In genomic region chr1:45101947-45102346, GRCh38 we compare ENCODE assay signal across 29 cellular contexts.
"Had no signal": no experiment of that assay in that cellular context is flagged by ENCODE, and none has a peak within 500 bp of the region (broad histone marks: within the 10 kb centered on the region; RNA-seq: fewer than 3 reads in every experiment).

No MANE protein-coding gene starts in this region.

- H3K36me3 ChIP-seq: colonic mucosa, esophagus muscularis mucosa, esophagus squamous epithelium, gastrocnemius medialis, gastroesophageal sphincter, heart left ventricle, heart right ventricle had no signal

- DNase-seq: colonic mucosa; cortex of kidney; dermis blood vessel endothelial cell; dorsolateral prefrontal cortex; effector CD4-positive, alpha-beta T cell; effector CD8-positive, alpha-beta T cell; effector memory CD4-positive, alpha-beta T cell; effector memory CD8-positive, alpha-beta T cell; endodermal cell; erythroblast; esophagus squamous epithelium; foreskin fibroblast; foreskin keratinocyte; foreskin melanocyte; gastrocnemius medialis; glutamatergic neuron; head of caudate nucleus; heart left ventricle; heart right ventricle had no signal

- H3K4me3 ChIP-seq: colonic mucosa, coronary artery, dorsolateral prefrontal cortex, esophagus muscularis mucosa, esophagus squamous epithelium, gastrocnemius medialis, gastroesophageal sphincter, heart left ventricle, heart right ventricle had no signal

- FAIRE-seq: colon, endometrium, endothelial cell of umbilical vein, frontal cortex had no signal

- H3K27me3 Mint-ChIP-seq: dendritic cell treated with granulocyte-macrophage colony-stimulating factor and Interleukin-4, amounts not matched to agents 40 ng/mL and 50 ng/mL, for 4 days had no signal

- H3K27ac Mint-ChIP-seq: dendritic cell treated with granulocyte-macrophage colony-stimulating factor and Interleukin-4, amounts not matched to agents 40 ng/mL and 50 ng/mL, for 4 days; effector memory CD8-positive, alpha-beta T cell; endodermal cell had no signal

- H3K9me3 Mint-ChIP-seq: dendritic cell treated with granulocyte-macrophage colony-stimulating factor and Interleukin-4, amounts not matched to agents 40 ng/mL and 50 ng/mL, for 4 days; effector memory CD8-positive, alpha-beta T cell had no signal

- H3K4me3 Mint-ChIP-seq: dendritic cell treated with granulocyte-macrophage colony-stimulating factor and Interleukin-4, amounts not matched to agents 40 ng/mL and 50 ng/mL, for 4 days; effector memory CD8-positive, alpha-beta T cell; endodermal cell had no signal

- H3K27me3 ChIP-seq: colonic mucosa, dorsolateral prefrontal cortex, esophagus muscularis mucosa, esophagus squamous epithelium, gastrocnemius medialis, gastroesophageal sphincter, heart left ventricle, heart right ventricle had no signal

- H3K4me1 ChIP-seq: colonic mucosa, foreskin keratinocyte, gastrocnemius medialis, heart left ventricle, heart right ventricle had no signal

- H3K9me3 ChIP-seq: colonic mucosa, esophagus muscularis mucosa, esophagus squamous epithelium, gastrocnemius medialis, gastroesophageal sphincter had no signal

- H3K27ac ChIP-seq: colonic mucosa, coronary artery, dorsolateral prefrontal cortex, epithelial cell of prostate, esophagus muscularis mucosa, esophagus squamous epithelium, foreskin keratinocyte, gastrocnemius medialis, gastroesophageal sphincter, heart left ventricle, heart right ventricle had no signal

- ATAC-seq: effector memory CD8-positive, alpha-beta T cell; esophagus mucosa; foreskin keratinocyte; gastrocnemius medialis; gastroesophageal sphincter; heart left ventricle; heart right ventricle had no signal

- H3K4me1 Mint-ChIP-seq: endodermal cell had no signal
